ENCODE assay signal across 15 cellular contexts in genomic region chr3:116046350-116046749, GRCh38.
DNase-seq lines count a peak whose midpoint lies in the region; ATAC-seq, FAIRE-seq and TF ChIP-seq lines count a peak whose summit lies in the region.
"Had no signal": no experiment of that assay in that cellular context is flagged by ENCODE, and none has a peak within 500 bp of the region (broad histone marks: within the 10 kb centered on the region; RNA-seq: fewer than 3 reads in every experiment).

No MANE protein-coding gene starts in this region.

- TF ChIP-seq CTCF in BE2C (IDR thresholded peaks at IDR 0.05; ENCODE audit: low read depth, low read length) (no peak), K562 (IDR thresholded peaks at IDR 0.05 in 2 of 3, conservative IDR thresholded peaks at IDR 0.05 in 1 of 3; ENCODE audit: insufficient read depth in 2 of 3, low read depth in 1 of 3, low read length in 3 of 3) (no peak)

- H2AK5ac ChIP-seq in mesenchymal stem cell (ENCODE audit: low read length, severe bottlenecking): peak overlapping the region; percentile 53

- no peak overlapping the region for H3K4ac ChIP-seq in mesenchymal stem cell (ENCODE audit: low read depth in 1 of 2, low read length in 2 of 2)

- H3K27ac ChIP-seq in K562 (ENCODE audit: extremely low read depth, low read depth, low read length) (peak overlapping the region; percentile 41; the same call in 2 of the 3 replicates), mesenchymal stem cell (ENCODE audit: low read length, poor library complexity, severe bottlenecking) (no peak overlapping the region)

- H3K9ac ChIP-seq in K562 (ENCODE audit: insufficient read depth in 1 of 2, low read depth in 2 of 2, low read length in 2 of 2) (no peak overlapping the region), mesenchymal stem cell (ENCODE audit: low read length) (no peak overlapping the region)

- no peaks in the 10 kb centered on the region for H3K9me3 ChIP-seq in BE2C
- peaks cover 3% of the 10 kb centered on the region; the same call in 1 of the 2 replicates for H3K9me3 ChIP-seq in K562 (replicated peaks; ENCODE audit: control insufficient read depth, insufficient read depth, low read depth, low read length)
- no peaks in the 10 kb centered on the region for H3K9me3 ChIP-seq in mesenchymal stem cell (ENCODE audit: control insufficient read depth, low read length)

- no peak for TF ChIP-seq POLR2A in K562 (conservative IDR thresholded peaks at IDR 0.05)

- H3K4me2 ChIP-seq in K562 (ENCODE audit: insufficient read depth, low read length): 0 out of 2 replicates have a peak overlapping the region, but pooled peaks have one; percentile 10
- no peak overlapping the region for H3K4me2 ChIP-seq in mesenchymal stem cell (ENCODE audit: low read length, poor library complexity, severe bottlenecking)

- POLR2A ChIA-PET in K562 (lab: Yijun Ruan, JAX): no interaction called here

- TF ChIP-seq EP300 in K562 (IDR thresholded peaks at IDR 0.05; ENCODE audit: low read length): no peak

- H3K79me2 ChIP-seq in K562 (ENCODE audit: control insufficient read depth, insufficient read depth, low read length): no peaks in the 10 kb centered on the region

- H4K20me1 ChIP-seq in K562 (replicated peaks; ENCODE audit: control insufficient read depth, insufficient read depth, low read length): no peaks in the 10 kb centered on the region

- DNase-seq in BE2C (peak; percentile 61), NCI-H2171 treated with DMSO at 0.1 percent for 48 hours (lab: John Stamatoyannopoulos, UW) (peak; percentile 99), K562 (ENCODE audit: extremely low read depth in 1 of 4, low spot score in 3 of 4) (no peak), mesenchymal stem cell (no peak), iPS-NIHi7 (ENCODE audit: extremely low spot score) (no peak), mesenteric fat pad (ENCODE audit: low spot score) (no peak)
- DNase-seq in activated CD4-positive, CD25-positive, alpha-beta regulatory T cell (lab: John Stamatoyannopoulos, UW): no peak
- DNase-seq: GF-D8, HCEC 1CT, KBM-7, NCI-H510A treated with DMSO at 0.1 percent for 48 hours, SHP77 had no signal

- intact Hi-C loops in K562 (cut with micrococcal nuclease): no loop called here

- BruUV-seq in K562 (replicated peaks; lab: Mats Ljungman, UMichigan): no TSS peak

- H2BK5ac ChIP-seq in mesenchymal stem cell (ENCODE audit: low read depth, low read length, poor library complexity, severe bottlenecking): no peak overlapping the region

- no peak overlapping the region for H4K91ac ChIP-seq in mesenchymal stem cell (ENCODE audit: low read length)

- H3K79me1 ChIP-seq in mesenchymal stem cell (replicated peaks; ENCODE audit: low read length, poor library complexity, severe bottlenecking): peaks cover 3% of the 10 kb centered on the region

- no peak overlapping the region for H3K18ac ChIP-seq in mesenchymal stem cell (ENCODE audit: low read depth in 1 of 2, low read length in 2 of 2)

- H2BK120ac ChIP-seq in mesenchymal stem cell (ENCODE audit: low read depth, low read length): no peak overlapping the region

- H3K4me1 ChIP-seq in BE2C: peaks cover 26% of the 10 kb centered on the region
- peaks cover 0 to 23% of the 10 kb centered on the region in 2 experiments; a peak in 3 of 5 replicates for H3K4me1 ChIP-seq in K562 (replicated peaks in 1 of 2; ENCODE audit: control insufficient read depth in 2 of 2, insufficient read depth in 2 of 2, low read length in 2 of 2)
- no peaks in the 10 kb centered on the region for H3K4me1 ChIP-seq in mesenchymal stem cell (ENCODE audit: control insufficient read depth, insufficient read depth, low read depth, low read length)

- H3K23ac ChIP-seq in mesenchymal stem cell (ENCODE audit: low read length in 2 of 2): no peak overlapping the region

- no peak overlapping the region for H4K8ac ChIP-seq in mesenchymal stem cell (ENCODE audit: low read length)

- H3K36me3 ChIP-seq in BE2C: no peaks in the 10 kb centered on the region
- no peaks in the 10 kb centered on the region for H3K36me3 ChIP-seq in K562 (ENCODE audit: control insufficient read depth, insufficient read depth, low read length)
- H3K36me3 ChIP-seq in mesenchymal stem cell (ENCODE audit: control insufficient read depth in 1 of 2, insufficient read depth in 2 of 2, low read depth in 1 of 2, low read length in 2 of 2): no peaks in the 10 kb centered on the region

- H3K4me3 ChIP-seq in BE2C (ENCODE audit: low read depth, low read length) (no peak overlapping the region), K562 (no peak overlapping the region), mesenchymal stem cell (ENCODE audit: insufficient read depth in 1 of 2, low read depth in 1 of 2, low read length in 2 of 2) (no peak overlapping the region)

- CTCF ChIA-PET in K562 (lab: Yijun Ruan, JAX; ENCODE audit: low intra/inter-chr PET ratio): no interaction called here

- H3K14ac ChIP-seq in mesenchymal stem cell (ENCODE audit: low read length in 2 of 2): no peak overlapping the region

- no peak for FAIRE-seq in K562 (lab: Jason Lieb, UNC)
- FAIRE-seq: A204.1, GM12891 had no signal

- no peaks in the 10 kb centered on the region for H3K9me1 ChIP-seq in K562 (ENCODE audit: control insufficient read depth, insufficient read depth, low read length)

- WGBS in K562 (ENCODE audit: insufficient coverage, low coverage, missing lambda C conversion rate): 10% methylated on average over 3 of the region's 3 CpGs
- 59% methylated on average over 3 of the region's 3 CpGs for WGBS in mesenchymal stem cell

- H3K27me3 ChIP-seq in BE2C (no peaks in the 10 kb centered on the region), K562 (ENCODE audit: control insufficient read depth in 2 of 2, insufficient read depth in 2 of 2, low read length in 2 of 2) (no peaks in the 10 kb centered on the region), mesenchymal stem cell (ENCODE audit: control insufficient read depth in 1 of 2, insufficient read depth in 1 of 2, low read length in 2 of 2) (no peaks in the 10 kb centered on the region)

- no peak overlapping the region for H2BK15ac ChIP-seq in mesenchymal stem cell (ENCODE audit: low read depth, poor library complexity, severe bottlenecking)

- in situ Hi-C loops in K562 (cut with MboI): no loop called here

- peak; percentile 31; the same call in 2 of the 3 replicates for ATAC-seq in K562
- no peak for ATAC-seq in HG03280 (IDR thresholded peaks at IDR 0.05; ENCODE audit: unreplicated experiment)

- H2BK12ac ChIP-seq in mesenchymal stem cell (ENCODE audit: low read length in 2 of 2): no peak overlapping the region

- TF ChIP-seq RAD21 in K562 (CRISPR knock-in tag; conservative IDR thresholded peaks at IDR 0.05 in 1 of 2, IDR thresholded peaks at IDR 0.05 in 1 of 2): no peak

- H2AFZ ChIP-seq in K562 (ENCODE audit: low read depth, low read length) (peak overlapping the region; percentile 73), mesenchymal stem cell (ENCODE audit: low read depth, low read length) (no peak overlapping the region)

TF ChIP-seq in K562, 482 proteins besides CTCF, POLR2A, EP300 and RAD21:
- TF ChIP-seq TRIM25 (IDR thresholded peaks at IDR 0.05; ENCODE audit: borderline replicate concordance) (no peak), NRF1 (conservative IDR thresholded peaks at IDR 0.05 in 1 of 2, IDR thresholded peaks at IDR 0.05 in 1 of 2) (no peak), SNAPC5 (CRISPR knock-in tag; IDR thresholded peaks at IDR 0.05) (no peak), RFX5 (IDR thresholded peaks at IDR 0.05; ENCODE audit: low read depth, low read length) (no peak), GATAD2B (IDR thresholded peaks at IDR 0.05; ENCODE audit: borderline replicate concordance) (no peak), SRSF7 (optimal IDR thresholded peaks at IDR 0.05; ENCODE audit: low read depth, low read length) (no peak), NR3C1 (CRISPR knock-in tag; IDR thresholded peaks at IDR 0.05) (no peak), SMARCB1 (IDR thresholded peaks at IDR 0.05; ENCODE audit: insufficient read length, low read depth) (no peak), NCOA4 (IDR thresholded peaks at IDR 0.05; ENCODE audit: partially characterized antibody) (no peak)

Comparison
In these comparisons a context has a peak if more than half of its experiments do, and no peak if none do; other contexts are left out.
1. DNase-seq: peak in BE2C (single experiment) and NCI-H2171 treated with DMSO at 0.1 percent for 48 hours (single experiment); none in K562 (0 of 4), mesenchymal stem cell (single experiment), iPS-NIHi7 (single experiment), mesenteric fat pad (single experiment) and activated CD4-positive, CD25-positive, alpha-beta regulatory T cell (0 of 4).